Comparison of ENCODE assay signal across 18 cellular contexts in genomic region chr4:125956281-125956680, GRCh38.
"Had no signal": no experiment of that assay in that cellular context is flagged by ENCODE, and none has a peak within 500 bp of the region (broad histone marks: within the 10 kb centered on the region; RNA-seq: fewer than 3 reads in every experiment).

No MANE protein-coding gene starts in this region.

- DNase-seq: colonic mucosa; dermis blood vessel endothelial cell; esophagus squamous epithelium; foreskin melanocyte; head of caudate nucleus; left colon; mesendoderm; naive B cell; psoas muscle; spleen; stimulated activated CD4-positive, alpha-beta T cell treated with anti-CD3 and anti-CD28 coated beads, Interleukin-2, amount 100 ng/mL, for 24 hours; stimulated activated CD4-positive, alpha-beta T cell treated with anti-CD3 and anti-CD28 coated beads, Interleukin-4, amount 100 ng/mL, for 4 hours; stimulated activated naive CD4-positive, alpha-beta T cell; stomach; substantia nigra; transverse colon had no signal

- H3K4me3 ChIP-seq: colonic mucosa, esophagus squamous epithelium, hepatocyte, psoas muscle, spleen, stomach, thoracic aorta, transverse colon had no signal
